In genomic region chr9:129052592-129052991, GRCh38 we compare ENCODE assay signal across 2 cellular contexts.
TF ChIP-seq lines count a peak whose summit lies in the region.

No MANE protein-coding gene starts in this region.

TF ChIP-seq in liver, 16 proteins besides CTCF, POLR2A, EP300 and RAD21:
- TF ChIP-seq, protein P1, sequence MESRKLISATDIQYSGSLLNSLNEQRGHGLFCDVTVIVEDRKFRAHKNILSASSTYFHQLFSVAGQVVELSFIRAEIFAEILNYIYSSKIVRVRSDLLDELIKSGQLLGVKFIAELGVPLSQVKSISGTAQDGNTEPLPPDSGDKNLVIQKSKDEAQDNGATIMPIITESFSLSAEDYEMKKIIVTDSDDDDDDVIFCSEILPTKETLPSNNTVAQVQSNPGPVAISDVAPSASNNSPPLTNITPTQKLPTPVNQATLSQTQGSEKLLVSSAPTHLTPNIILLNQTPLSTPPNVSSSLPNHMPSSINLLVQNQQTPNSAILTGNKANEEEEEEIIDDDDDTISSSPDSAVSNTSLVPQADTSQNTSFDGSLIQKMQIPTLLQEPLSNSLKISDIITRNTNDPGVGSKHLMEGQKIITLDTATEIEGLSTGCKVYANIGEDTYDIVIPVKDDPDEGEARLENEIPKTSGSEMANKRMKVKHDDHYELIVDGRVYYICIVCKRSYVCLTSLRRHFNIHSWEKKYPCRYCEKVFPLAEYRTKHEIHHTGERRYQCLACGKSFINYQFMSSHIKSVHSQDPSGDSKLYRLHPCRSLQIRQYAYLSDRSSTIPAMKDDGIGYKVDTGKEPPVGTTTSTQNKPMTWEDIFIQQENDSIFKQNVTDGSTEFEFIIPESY (IDR thresholded peaks at IDR 0.05), result no peak
- no peak for TF ChIP-seq TAF1 (conservative IDR thresholded peaks at IDR 0.05)
- TF ChIP-seq SP1 (IDR thresholded peaks at IDR 0.05), result peak; percentile 49
- TF ChIP-seq HNF4A (conservative IDR thresholded peaks at IDR 0.05), result peak in 1 of 2 donors; percentile 47
- no peak for TF ChIP-seq NR2F2 (IDR thresholded peaks at IDR 0.05)
- no peak for TF ChIP-seq GABPA (IDR thresholded peaks at IDR 0.05 in 1 of 2, conservative IDR thresholded peaks at IDR 0.05 in 1 of 2)
- no peak for TF ChIP-seq EGR1 (IDR thresholded peaks at IDR 0.05; ENCODE audit: low read depth in 2 of 2)
- TF ChIP-seq FOXA1 (IDR thresholded peaks at IDR 0.05), result no peak
- no peak for TF ChIP-seq YY1 (IDR thresholded peaks at IDR 0.05)
- TF ChIP-seq HNF4G (IDR thresholded peaks at IDR 0.05), result no peak
- TF ChIP-seq RXRA (IDR thresholded peaks at IDR 0.05), result peak; percentile 34 to 52
- no peak for TF ChIP-seq FOXA2 (IDR thresholded peaks at IDR 0.05)
- TF ChIP-seq, protein P2, sequence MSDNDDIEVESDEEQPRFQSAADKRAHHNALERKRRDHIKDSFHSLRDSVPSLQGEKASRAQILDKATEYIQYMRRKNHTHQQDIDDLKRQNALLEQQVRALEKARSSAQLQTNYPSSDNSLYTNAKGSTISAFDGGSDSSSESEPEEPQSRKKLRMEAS (IDR thresholded peaks at IDR 0.05), result no peak
- TF ChIP-seq JUND (IDR thresholded peaks at IDR 0.05), result no peak
- TF ChIP-seq, protein P3, sequence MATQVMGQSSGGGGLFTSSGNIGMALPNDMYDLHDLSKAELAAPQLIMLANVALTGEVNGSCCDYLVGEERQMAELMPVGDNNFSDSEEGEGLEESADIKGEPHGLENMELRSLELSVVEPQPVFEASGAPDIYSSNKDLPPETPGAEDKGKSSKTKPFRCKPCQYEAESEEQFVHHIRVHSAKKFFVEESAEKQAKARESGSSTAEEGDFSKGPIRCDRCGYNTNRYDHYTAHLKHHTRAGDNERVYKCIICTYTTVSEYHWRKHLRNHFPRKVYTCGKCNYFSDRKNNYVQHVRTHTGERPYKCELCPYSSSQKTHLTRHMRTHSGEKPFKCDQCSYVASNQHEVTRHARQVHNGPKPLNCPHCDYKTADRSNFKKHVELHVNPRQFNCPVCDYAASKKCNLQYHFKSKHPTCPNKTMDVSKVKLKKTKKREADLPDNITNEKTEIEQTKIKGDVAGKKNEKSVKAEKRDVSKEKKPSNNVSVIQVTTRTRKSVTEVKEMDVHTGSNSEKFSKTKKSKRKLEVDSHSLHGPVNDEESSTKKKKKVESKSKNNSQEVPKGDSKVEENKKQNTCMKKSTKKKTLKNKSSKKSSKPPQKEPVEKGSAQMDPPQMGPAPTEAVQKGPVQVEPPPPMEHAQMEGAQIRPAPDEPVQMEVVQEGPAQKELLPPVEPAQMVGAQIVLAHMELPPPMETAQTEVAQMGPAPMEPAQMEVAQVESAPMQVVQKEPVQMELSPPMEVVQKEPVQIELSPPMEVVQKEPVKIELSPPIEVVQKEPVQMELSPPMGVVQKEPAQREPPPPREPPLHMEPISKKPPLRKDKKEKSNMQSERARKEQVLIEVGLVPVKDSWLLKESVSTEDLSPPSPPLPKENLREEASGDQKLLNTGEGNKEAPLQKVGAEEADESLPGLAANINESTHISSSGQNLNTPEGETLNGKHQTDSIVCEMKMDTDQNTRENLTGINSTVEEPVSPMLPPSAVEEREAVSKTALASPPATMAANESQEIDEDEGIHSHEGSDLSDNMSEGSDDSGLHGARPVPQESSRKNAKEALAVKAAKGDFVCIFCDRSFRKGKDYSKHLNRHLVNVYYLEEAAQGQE (IDR thresholded peaks at IDR 0.05), result no peak
- TF ChIP-seq, protein P4, sequence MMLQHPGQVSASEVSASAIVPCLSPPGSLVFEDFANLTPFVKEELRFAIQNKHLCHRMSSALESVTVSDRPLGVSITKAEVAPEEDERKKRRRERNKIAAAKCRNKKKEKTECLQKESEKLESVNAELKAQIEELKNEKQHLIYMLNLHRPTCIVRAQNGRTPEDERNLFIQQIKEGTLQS (IDR thresholded peaks at IDR 0.05), result no peak

TF ChIP-seq in HepG2, 621 proteins besides CTCF, POLR2A, EP300 and RAD21:
- TF ChIP-seq ZNF749 (CRISPR knock-in tag; IDR thresholded peaks at IDR 0.05; ENCODE audit: borderline replicate concordance), result no peak
- TF ChIP-seq, protein P5, sequence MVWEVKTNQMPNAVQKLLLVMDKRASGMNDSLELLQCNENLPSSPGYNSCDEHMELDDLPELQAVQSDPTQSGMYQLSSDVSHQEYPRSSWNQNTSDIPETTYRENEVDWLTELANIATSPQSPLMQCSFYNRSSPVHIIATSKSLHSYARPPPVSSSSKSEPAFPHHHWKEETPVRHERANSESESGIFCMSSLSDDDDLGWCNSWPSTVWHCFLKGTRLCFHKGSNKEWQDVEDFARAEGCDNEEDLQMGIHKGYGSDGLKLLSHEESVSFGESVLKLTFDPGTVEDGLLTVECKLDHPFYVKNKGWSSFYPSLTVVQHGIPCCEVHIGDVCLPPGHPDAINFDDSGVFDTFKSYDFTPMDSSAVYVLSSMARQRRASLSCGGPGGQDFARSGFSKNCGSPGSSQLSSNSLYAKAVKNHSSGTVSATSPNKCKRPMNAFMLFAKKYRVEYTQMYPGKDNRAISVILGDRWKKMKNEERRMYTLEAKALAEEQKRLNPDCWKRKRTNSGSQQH (CRISPR knock-in tag; IDR thresholded peaks at IDR 0.05; ENCODE audit: low read depth), result no peak
- TF ChIP-seq HOXA7 (CRISPR knock-in tag; IDR thresholded peaks at IDR 0.05), result no peak
- TF ChIP-seq DPF2 (CRISPR knock-in tag; IDR thresholded peaks at IDR 0.05; ENCODE audit: borderline replicate concordance, low read depth), result no peak
- TF ChIP-seq ZNF20 (CRISPR knock-in tag; IDR thresholded peaks at IDR 0.05), result no peak
- TF ChIP-seq, protein P6, sequence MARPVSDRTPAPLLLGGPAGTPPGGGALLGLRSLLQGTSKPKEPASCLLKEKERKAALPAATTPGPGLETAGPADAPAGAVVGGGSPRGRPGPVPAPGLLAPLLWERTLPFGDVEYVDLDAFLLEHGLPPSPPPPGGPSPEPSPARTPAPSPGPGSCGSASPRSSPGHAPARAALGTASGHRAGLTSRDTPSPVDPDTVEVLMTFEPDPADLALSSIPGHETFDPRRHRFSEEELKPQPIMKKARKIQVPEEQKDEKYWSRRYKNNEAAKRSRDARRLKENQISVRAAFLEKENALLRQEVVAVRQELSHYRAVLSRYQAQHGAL (CRISPR knock-in tag; IDR thresholded peaks at IDR 0.05; ENCODE audit: not compliant biosample characterization), result no peak
- no peak for TF ChIP-seq ZNF282 (IDR thresholded peaks at IDR 0.05; ENCODE audit: partially characterized antibody)
- no peak for TF ChIP-seq NFKB2 (CRISPR knock-in tag; IDR thresholded peaks at IDR 0.05; ENCODE audit: borderline replicate concordance)
- no peak for TF ChIP-seq ZNF383 (CRISPR knock-in tag; IDR thresholded peaks at IDR 0.05; ENCODE audit: borderline replicate concordance)
- TF ChIP-seq EED (CRISPR knock-in tag; IDR thresholded peaks at IDR 0.05), result no peak
- no peak for TF ChIP-seq SKI (IDR thresholded peaks at IDR 0.05; ENCODE audit: partially characterized antibody)
TF ChIP-seq in HepG2: peak in this region for 0.
